ENCODE assay signal across 1 cellular context in genomic region chr20:36988494-36988966, GRCh38.
TF ChIP-seq lines count a peak whose summit lies in the region.

No MANE protein-coding gene starts in this region.

TF ChIP-seq in WTC11, 78 proteins besides CTCF, POLR2A, EP300 and RAD21 (continued from another document):
- no peak for TF ChIP-seq ARID4B (CRISPR knock-in tag; IDR thresholded peaks at IDR 0.05; ENCODE audit: borderline replicate concordance)
- no peak for TF ChIP-seq STAT6 (CRISPR knock-in tag; conservative IDR thresholded peaks at IDR 0.05; ENCODE audit: low read depth)
- TF ChIP-seq NR1H2 (CRISPR knock-in tag; IDR thresholded peaks at IDR 0.05), result no peak
